1 cellular context compared by ENCODE assay signal in genomic region chr1:204261746-204262505, GRCh38.
TF ChIP-seq lines count a peak whose summit lies in the region.

No MANE protein-coding gene starts in this region.

TF ChIP-seq in liver, 16 proteins besides CTCF, POLR2A, EP300 and RAD21 (continued from another document):
- TF ChIP-seq REST (IDR thresholded peaks at IDR 0.05) (no peak), SP1 (IDR thresholded peaks at IDR 0.05) (no peak), TAF1 (conservative IDR thresholded peaks at IDR 0.05) (no peak), GABPA (IDR thresholded peaks at IDR 0.05 in 1 of 2, conservative IDR thresholded peaks at IDR 0.05 in 1 of 2) (no peak), FOXA2 (IDR thresholded peaks at IDR 0.05) (no peak), JUND (IDR thresholded peaks at IDR 0.05) (no peak), NR2F2 (IDR thresholded peaks at IDR 0.05) (no peak)
